In the genomic region with DNA sequence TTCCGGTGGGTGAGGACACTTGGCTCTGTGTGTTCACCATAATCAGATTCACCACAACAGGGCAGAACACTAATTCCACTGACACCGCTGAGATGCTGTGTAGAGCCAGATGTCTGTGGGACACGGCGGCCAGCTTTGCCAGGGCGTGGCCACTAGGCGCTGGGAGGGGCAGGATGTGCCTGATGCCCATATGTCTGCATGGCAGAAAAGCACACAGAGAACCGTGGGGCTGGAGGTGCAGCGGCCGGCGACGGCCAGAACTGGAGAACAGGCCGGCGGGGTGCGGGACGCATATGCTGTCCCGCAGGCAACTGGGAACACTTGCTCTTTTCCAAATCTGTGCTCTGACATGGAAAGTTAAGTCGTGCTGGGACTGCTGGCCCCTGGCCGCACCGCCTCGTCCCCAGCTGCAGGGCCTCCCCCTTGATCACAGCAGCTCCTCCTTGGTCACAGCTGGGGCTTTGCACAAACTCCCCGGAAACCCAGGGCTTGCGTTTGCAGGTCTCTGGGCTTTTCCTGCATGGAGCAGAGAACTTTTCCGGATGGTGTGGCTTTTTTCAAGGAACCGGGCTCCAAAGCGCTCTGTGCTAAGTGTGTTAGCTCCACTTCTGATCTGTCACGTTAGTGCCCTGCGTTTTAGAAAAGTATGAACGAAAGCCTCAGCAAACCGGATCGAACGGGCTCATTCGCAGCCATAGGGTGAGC, we compare ENCODE assay signal across 9 cellular contexts. TPM values are rescaled to one million over a fixed set of nuclear protein-coding genes. Genes with fewer than 3 reads are reported as not detected.
DNase-seq lines count a peak whose midpoint lies in the region; ATAC-seq and TF ChIP-seq lines count a peak whose summit lies in the region.
"Had no signal": no experiment of that assay in that cellular context is flagged by ENCODE, and none has a peak within 500 bp of the region (broad histone marks: within the 10 kb centered on the region; RNA-seq: fewer than 3 reads in every experiment).

No MANE protein-coding gene starts in this region.

- H3K36me3 ChIP-seq in esophagus muscularis mucosa = no peaks in the 10 kb centered on the region
- H3K36me3 ChIP-seq: cardiac muscle cell had no signal

- no peaks in the 10 kb centered on the region for H3K36me3 Mint-ChIP-seq in activated CD8-positive, alpha-beta T cell treated with anti-CD3 and anti-CD28 coated beads, Interleukin-2, amount 10 ng/mL, durations not matched to agents 7 days and 5 days (ENCODE audit: low read depth)

- ATAC-seq in GM21423 (IDR thresholded peaks at IDR 0.05; ENCODE audit: unreplicated experiment) (peak; percentile 18), left cardiac atrium (peak; percentile 33 to 47)
- ATAC-seq in activated CD8-positive, alpha-beta T cell treated with anti-CD3 and anti-CD28 coated beads, Interleukin-2, amount 10 ng/mL, durations not matched to agents 7 days and 5 days = peak; percentile 29
- ATAC-seq in stimulated activated naive CD8-positive, alpha-beta T cell treated with anti-CD3 and anti-CD28 coated beads, Interleukin-15, Interleukin-2, amounts not matched to agents 100 U/mL and 50 U/mL, for 24 hours = peak; percentile 31

- H3K4me3 Mint-ChIP-seq in activated CD8-positive, alpha-beta T cell treated with anti-CD3 and anti-CD28 coated beads, Interleukin-2, amount 10 ng/mL, durations not matched to agents 7 days and 5 days = peak overlapping the region; percentile 67

- H3K4me1 ChIP-seq in esophagus muscularis mucosa = peaks cover 0 to 18% (median 7%) of the 10 kb centered on the region in 4 donors

- DNase-seq in AG20443 (ENCODE audit: low spot score) = peak; percentile 65
- peak; percentile 34 for DNase-seq in M059J (ENCODE audit: low read depth)
- DNase-seq in activated CD8-positive, alpha-beta T cell treated with anti-CD3 and anti-CD28 coated beads, Interleukin-2, amount 10 ng/mL, durations not matched to agents 7 days and 5 days = peak; percentile 62
- DNase-seq in left cardiac atrium = peak; percentile 41
- peak; percentile 45 for DNase-seq in stimulated activated naive CD8-positive, alpha-beta T cell treated with anti-CD3 and anti-CD28 coated beads, Interleukin-15, Interleukin-2, amounts not matched to agents 100 U/mL and 50 U/mL, for 24 hours
- DNase-seq in amygdala (lab: John Stamatoyannopoulos, UW) = no peak
- no peak for DNase-seq in esophagus muscularis mucosa (ENCODE audit: extremely low spot score)

- intact Hi-C loops in left cardiac atrium (cut with DNase I) (no loop called here), esophagus muscularis mucosa (cut with DNase I) (no loop called here)

- CTCF ChIA-PET in activated CD8-positive, alpha-beta T cell treated with anti-CD3 and anti-CD28 coated beads, Interleukin-2, amount 10 ng/mL, durations not matched to agents 7 days and 5 days (lab: Charles Lee) = interaction anchor here (1.3 to 2.7 kb wide), 2 partner anchors 36 to 52 kb away, joined by 3 to 8 read pairs; no protein-coding TSS in a partner anchor

- H3K4me1 Mint-ChIP-seq in activated CD8-positive, alpha-beta T cell treated with anti-CD3 and anti-CD28 coated beads, Interleukin-2, amount 10 ng/mL, durations not matched to agents 7 days and 5 days (ENCODE audit: low read depth) = peaks cover 64% of the 10 kb centered on the region

- no peak for TF ChIP-seq EP300 in esophagus muscularis mucosa (IDR thresholded peaks at IDR 0.05)

- peaks cover 0 to 99% (median 2%) of the 10 kb centered on the region in 4 donors for H3K27me3 ChIP-seq in esophagus muscularis mucosa
- H3K27me3 ChIP-seq: cardiac muscle cell had no signal

- H3K4me3 ChIP-seq in esophagus muscularis mucosa = peak overlapping the region in 2 of 4 donors; percentile 2 to 22
- H3K4me3 ChIP-seq: cardiac muscle cell had no signal

- TF ChIP-seq CTCF in esophagus muscularis mucosa (IDR thresholded peaks at IDR 0.05) = no peak

- 67% methylated on average over 13 of the region's 32 CpGs for WGBS in esophagus muscularis mucosa

- POLR2A ChIA-PET in activated CD8-positive, alpha-beta T cell treated with anti-CD3 and anti-CD28 coated beads, Interleukin-2, amount 10 ng/mL, durations not matched to agents 7 days and 5 days (lab: Charles Lee) = interaction anchor here (1.0 to 1.8 kb wide), 4 partner anchors 11 to 117 kb away, joined by 3 to 7 read pairs (median 4); no protein-coding TSS in a partner anchor

- H3K9me3 Mint-ChIP-seq in activated CD8-positive, alpha-beta T cell treated with anti-CD3 and anti-CD28 coated beads, Interleukin-2, amount 10 ng/mL, durations not matched to agents 7 days and 5 days (ENCODE audit: insufficient read depth) = no peaks in the 10 kb centered on the region

- no peak for TF ChIP-seq POLR2A in esophagus muscularis mucosa (IDR thresholded peaks at IDR 0.05; ENCODE audit: low read depth)

- H3K27ac ChIP-seq in esophagus muscularis mucosa (replicated peaks in 1 of 4) = peak overlapping the region in 1 of 4 donors; percentile 40
- H3K27ac ChIP-seq: cardiac muscle cell had no signal

- H3K9me3 ChIP-seq in esophagus muscularis mucosa = no peaks in the 10 kb centered on the region

- H3K27ac Mint-ChIP-seq in activated CD8-positive, alpha-beta T cell treated with anti-CD3 and anti-CD28 coated beads, Interleukin-2, amount 10 ng/mL, durations not matched to agents 7 days and 5 days = peak overlapping the region; percentile 95

- H3K27me3 Mint-ChIP-seq in activated CD8-positive, alpha-beta T cell treated with anti-CD3 and anti-CD28 coated beads, Interleukin-2, amount 10 ng/mL, durations not matched to agents 7 days and 5 days (ENCODE audit: low read depth) = no peaks in the 10 kb centered on the region

RNA-seq across cellular contexts. Expression of a gene that starts 31.1 kb away (rescaled TPM):
- 0.07 and 0.54 TPM in 2 replicates for total RNA-seq in M059J (2014; rRNA removed; shearing (Covaris generic))
- under 1 TPM; 0.13 to 0.21 TPM for total RNA-seq in activated CD8-positive, alpha-beta T cell treated with anti-CD3 and anti-CD28 coated beads, Interleukin-2, amount 10 ng/mL, durations not matched to agents 7 days and 5 days
- total RNA-seq in left cardiac atrium (not detected), esophagus muscularis mucosa (1 to 10 TPM in 1 of 4 donors, under 1 TPM in 3; 0.42 to 1.6 (median 0.80) TPM)

RNA-seq across cellular contexts. Expression of a gene that starts 56.5 kb away (rescaled TPM):
- 56.4 and 65.9 TPM in 2 replicates for total RNA-seq in M059J (2014; rRNA removed; shearing (Covaris generic))
- 10 to 100 TPM; 18.3 to 19.2 TPM for total RNA-seq in activated CD8-positive, alpha-beta T cell treated with anti-CD3 and anti-CD28 coated beads, Interleukin-2, amount 10 ng/mL, durations not matched to agents 7 days and 5 days
- 1 to 10 TPM; 8.9 TPM for total RNA-seq in left cardiac atrium
- total RNA-seq in esophagus muscularis mucosa = 10 to 100 TPM in 2 of 4 donors, 1 to 10 TPM in 2; 7.6 to 16.7 (median 10.3) TPM

Comparison
In these comparisons a context has a peak if more than half of its experiments do, and no peak if none do; other contexts are left out.
1. DNase-seq: peak in AG20443 (single experiment), M059J (single experiment), activated CD8-positive, alpha-beta T cell treated with anti-CD3 and anti-CD28 coated beads, Interleukin-2, amount 10 ng/mL, durations not matched to agents 7 days and 5 days (single experiment), left cardiac atrium (single experiment) and stimulated activated naive CD8-positive, alpha-beta T cell treated with anti-CD3 and anti-CD28 coated beads, Interleukin-15, Interleukin-2, amounts not matched to agents 100 U/mL and 50 U/mL, for 24 hours (single experiment); none in amygdala (0 of 56) and esophagus muscularis mucosa (single experiment).
2. Peak in every context shown above with its lines, with median percentiles within 50 percentile points of each other: ATAC-seq.